ENCODE assay signal across 11 cellular contexts in genomic region chr12:4293299-4293941, GRCh38. TPM values are rescaled to one million over a fixed set of nuclear protein-coding genes. Genes with fewer than 3 reads are reported as not detected.
DNase-seq lines count a peak whose midpoint lies in the region; ATAC-seq and TF ChIP-seq lines count a peak whose summit lies in the region.
"Had no signal": no experiment of that assay in that cellular context is flagged by ENCODE, and none has a peak within 500 bp of the region (broad histone marks: within the 10 kb centered on the region; RNA-seq: fewer than 3 reads in every experiment).

No MANE protein-coding gene starts in this region.

- TF ChIP-seq POLR2A in ovary (IDR thresholded peaks at IDR 0.05): no peak

- H3K36me3 Mint-ChIP-seq in CD8-positive, alpha-beta memory T cell: peaks cover 7 to 96% (median 26%) of the 10 kb centered on the region in 3 donors
- H3K36me3 Mint-ChIP-seq in neural progenitor cell: peaks cover 64% of the 10 kb centered on the region

- no peaks in the 10 kb centered on the region for H3K27me3 ChIP-seq in CD8-positive, alpha-beta memory T cell (ENCODE audit: insufficient read depth, low read length, poor library complexity, severe bottlenecking)
- H3K27me3 ChIP-seq in neural progenitor cell: no peaks in the 10 kb centered on the region
- peaks cover 3% of the 10 kb centered on the region for H3K27me3 ChIP-seq in A673 (replicated peaks; ENCODE audit: insufficient read depth, low read depth, low read length, poor library complexity)
- H3K27me3 ChIP-seq in ovary: no peaks in the 10 kb centered on the region
- H3K27me3 ChIP-seq: BLaER1 treated with 17β-estradiol and CSF1 and Interleukin-3, amounts not matched to agents 10 nM and 100 nM had no signal

- peaks cover 62% of the 10 kb centered on the region for H3K36me3 ChIP-seq in CD8-positive, alpha-beta memory T cell (ENCODE audit: insufficient read depth, low read length)
- H3K36me3 ChIP-seq in neural progenitor cell (no peaks in the 10 kb centered on the region), A673 (ENCODE audit: insufficient read depth, low read length, poor library complexity, severe bottlenecking) (no peaks in the 10 kb centered on the region), ovary (no peaks in the 10 kb centered on the region)
- H3K36me3 ChIP-seq: BLaER1 treated with 17β-estradiol and CSF1 and Interleukin-3, amounts not matched to agents 10 nM and 100 nM had no signal

- H4K20me1 ChIP-seq in neural progenitor cell (ENCODE audit: low read depth): peaks cover 92% of the 10 kb centered on the region
- H4K20me1 ChIP-seq: BLaER1 treated with 17β-estradiol and CSF1 and Interleukin-3, amounts not matched to agents 10 nM and 100 nM had no signal

- peak overlapping the region; percentile 67 to 98 (median 96) for H3K27ac Mint-ChIP-seq in CD8-positive, alpha-beta memory T cell
- H3K27ac Mint-ChIP-seq in neural progenitor cell: peak overlapping the region; percentile 65

- intact Hi-C loops in A673 (cut with micrococcal nuclease; ENCODE audit: unreplicated experiment): no loop called here
- intact Hi-C loops in ovary (cut with DNase I): no loop called here

- 81 to 86% (median 84%) methylated on average over 14 of the region's 14 CpGs for WGBS in ovary, 3 donors

- no peak overlapping the region for H2AFZ ChIP-seq in neural progenitor cell (replicated peaks)

- H3K27me3 Mint-ChIP-seq in CD8-positive, alpha-beta memory T cell: no peaks in the 10 kb centered on the region
- peaks cover 2% of the 10 kb centered on the region for H3K27me3 Mint-ChIP-seq in neural progenitor cell (ENCODE audit: insufficient read depth, low read depth)

- peak overlapping the region; percentile 19 to 86 (median 72) for H3K4me3 Mint-ChIP-seq in CD8-positive, alpha-beta memory T cell
- no peak overlapping the region for H3K4me3 Mint-ChIP-seq in neural progenitor cell

- H3K4me2 ChIP-seq in neural progenitor cell: peak overlapping the region; percentile 72

- no peaks in the 10 kb centered on the region for H3K9me3 ChIP-seq in CD8-positive, alpha-beta memory T cell (ENCODE audit: low read length)
- no peaks in the 10 kb centered on the region for H3K9me3 ChIP-seq in neural progenitor cell (ENCODE audit: low read depth)
- no peaks in the 10 kb centered on the region for H3K9me3 ChIP-seq in A673 (ENCODE audit: low read depth, low read length, poor library complexity, severe bottlenecking)
- H3K9me3 ChIP-seq in ovary: no peaks in the 10 kb centered on the region
- H3K9me3 ChIP-seq: BLaER1 treated with 17β-estradiol and CSF1 and Interleukin-3, amounts not matched to agents 10 nM and 100 nM had no signal

- H3K9ac ChIP-seq in neural progenitor cell: no peak overlapping the region
- H3K9ac ChIP-seq: BLaER1 treated with 17β-estradiol and CSF1 and Interleukin-3, amounts not matched to agents 10 nM and 100 nM had no signal

- no TSS peak for BruUV-seq in A673 (replicated peaks; lab: Mats Ljungman, UMichigan)

- H3K4me1 ChIP-seq in CD8-positive, alpha-beta memory T cell (ENCODE audit: insufficient read depth, low read length): peaks cover 40% of the 10 kb centered on the region
- H3K4me1 ChIP-seq in neural progenitor cell: peaks cover 44% of the 10 kb centered on the region
- H3K4me1 ChIP-seq in A673 (ENCODE audit: insufficient read depth, low read length, poor library complexity, severe bottlenecking): no peaks in the 10 kb centered on the region
- no peaks in the 10 kb centered on the region for H3K4me1 ChIP-seq in ovary (ENCODE audit: insufficient read depth)

- no peak for TF ChIP-seq CTCF in neural progenitor cell (IDR thresholded peaks at IDR 0.05)
- TF ChIP-seq CTCF in A673 (conservative IDR thresholded peaks at IDR 0.05; ENCODE audit: low read depth, low read length): no peak
- TF ChIP-seq CTCF in ovary (IDR thresholded peaks at IDR 0.05): no peak

- H3K4me3 ChIP-seq in CD8-positive, alpha-beta memory T cell (ENCODE audit: low read length): no peak overlapping the region
- H3K4me3 ChIP-seq in neural progenitor cell (peak overlapping the region; percentile 18), A673 (ENCODE audit: low read depth, low read length, poor library complexity, severe bottlenecking) (no peak overlapping the region), ovary (no peak overlapping the region)
- H3K4me3 ChIP-seq: BLaER1 treated with 17β-estradiol and CSF1 and Interleukin-3, amounts not matched to agents 10 nM and 100 nM had no signal

- H3K79me2 ChIP-seq in neural progenitor cell (ENCODE audit: low read depth): peaks cover 37% of the 10 kb centered on the region

- H3K9me3 Mint-ChIP-seq in CD8-positive, alpha-beta memory T cell: no peaks in the 10 kb centered on the region
- H3K9me3 Mint-ChIP-seq in neural progenitor cell: no peaks in the 10 kb centered on the region

- DNase-seq in CD8-positive, alpha-beta memory T cell: peak in 1 of 5 donors; percentile 22
- DNase-seq in activated CD4-positive, alpha-beta T cell treated with anti-CD3 and anti-CD28 coated beads for 48 hours: peak; percentile 72
- no peak for DNase-seq in neural progenitor cell (ENCODE audit: low spot score)
- DNase-seq in A673 (ENCODE audit: low spot score): no peak
- DNase-seq in NCI-H2029 (lab: John Stamatoyannopoulos, UW): no peak
- DNase-seq in ovary: no peak
- DNase-seq: dermis blood vessel endothelial cell, Right ventricle myocardium superior had no signal

- H3K27ac ChIP-seq in CD8-positive, alpha-beta memory T cell (ENCODE audit: low read depth, low read length): no peak overlapping the region
- H3K27ac ChIP-seq in cingulate gyrus (ENCODE audit: low read depth, low read length) (peak overlapping the region; percentile 14), neural progenitor cell (peak overlapping the region; percentile 87), A673 (ENCODE audit: low read depth, low read length, poor library complexity, severe bottlenecking) (no peak overlapping the region), ovary (no peak overlapping the region)
- H3K27ac ChIP-seq: BLaER1 treated with 17β-estradiol and CSF1 and Interleukin-3, amounts not matched to agents 10 nM and 100 nM had no signal

- TF ChIP-seq EP300 in ovary (IDR thresholded peaks at IDR 0.05): no peak

- peaks cover 63 to 93% (median 75%) of the 10 kb centered on the region in 3 donors for H3K4me1 Mint-ChIP-seq in CD8-positive, alpha-beta memory T cell
- peaks cover 54% of the 10 kb centered on the region for H3K4me1 Mint-ChIP-seq in neural progenitor cell

- POLR2A ChIA-PET in CD8-positive, alpha-beta memory T cell (lab: Charles Lee): interaction anchor here (0.6 to 1.1 kb wide), 3 partner anchors 12 to 21 kb away, joined by 3 to 4 read pairs (median 3); no protein-coding TSS in a partner anchor
- POLR2A ChIA-PET in A673 (lab: Charles Lee; ENCODE audit: low non-redundant PET): no interaction called here

- no peak for ATAC-seq in HG03108 (IDR thresholded peaks at IDR 0.05; ENCODE audit: unreplicated experiment)

- peaks cover 29% of the 10 kb centered on the region for H3F3A ChIP-seq in neural progenitor cell (ENCODE audit: low read depth)

- CTCF ChIA-PET in CD8-positive, alpha-beta memory T cell (lab: Charles Lee): interaction anchor here (0.8 to 1.3 kb wide), 2 partner anchors 17 kb away, joined by 3 to 5 read pairs; no protein-coding TSS in a partner anchor
- CTCF ChIA-PET in A673 (lab: Charles Lee): interaction anchor here (0.6 kb wide), 1 partner anchor 216 kb away, joined by 4 read pairs; no protein-coding TSS in a partner anchor

RNA-seq across cellular contexts. Expression of gene CCND2, which starts 19.9 kb away (rescaled TPM):
- 100 to 1,000 TPM; 784 to 792 TPM for total RNA-seq in CD8-positive, alpha-beta memory T cell
- polyA plus RNA-seq in CD8-positive, alpha-beta memory T cell: 72.4 TPM
- total RNA-seq in neural progenitor cell (ENCODE audit: low replicate concordance) (95.8 and 103 TPM in 2 replicates), A673 (2021) (2.0 and 2.6 TPM in 2 replicates), ovary (100 to 1,000 TPM in 1 of 7 donors, 10 to 100 TPM in 6; 24.1 to 105 (median 70.7) TPM)
- polyA plus RNA-seq in ovary: 10 to 100 TPM in 1 of 2 donors, 1 to 10 TPM in 1; 4.0 to 16.3 TPM

RNA-seq across cellular contexts. Expression of gene TIGAR, which starts 27.6 kb away (rescaled TPM):
- 10 to 100 TPM; 22.8 to 29.6 TPM for total RNA-seq in CD8-positive, alpha-beta memory T cell
- polyA plus RNA-seq in CD8-positive, alpha-beta memory T cell: 4.2 TPM
- 7.1 and 18.1 TPM in 2 replicates for total RNA-seq in neural progenitor cell (ENCODE audit: low replicate concordance)
- total RNA-seq in A673 (2021): 11.6 and 15.5 TPM in 2 replicates
- 10 to 100 TPM in 1 of 7 donors, 1 to 10 TPM in 5, under 1 TPM in 1; 0.36 to 10.3 (median 4.1) TPM for total RNA-seq in ovary
- polyA plus RNA-seq in ovary: 1 to 10 TPM; 1.0 to 8.1 TPM

Comparison
In these comparisons a context has a peak if more than half of its experiments do, and no peak if none do; other contexts are left out.
1. H3K27ac ChIP-seq: peak in cingulate gyrus (single experiment) and neural progenitor cell (single experiment); none in CD8-positive, alpha-beta memory T cell (single experiment), A673 (single experiment) and ovary (0 of 2).